In the genomic region with DNA sequence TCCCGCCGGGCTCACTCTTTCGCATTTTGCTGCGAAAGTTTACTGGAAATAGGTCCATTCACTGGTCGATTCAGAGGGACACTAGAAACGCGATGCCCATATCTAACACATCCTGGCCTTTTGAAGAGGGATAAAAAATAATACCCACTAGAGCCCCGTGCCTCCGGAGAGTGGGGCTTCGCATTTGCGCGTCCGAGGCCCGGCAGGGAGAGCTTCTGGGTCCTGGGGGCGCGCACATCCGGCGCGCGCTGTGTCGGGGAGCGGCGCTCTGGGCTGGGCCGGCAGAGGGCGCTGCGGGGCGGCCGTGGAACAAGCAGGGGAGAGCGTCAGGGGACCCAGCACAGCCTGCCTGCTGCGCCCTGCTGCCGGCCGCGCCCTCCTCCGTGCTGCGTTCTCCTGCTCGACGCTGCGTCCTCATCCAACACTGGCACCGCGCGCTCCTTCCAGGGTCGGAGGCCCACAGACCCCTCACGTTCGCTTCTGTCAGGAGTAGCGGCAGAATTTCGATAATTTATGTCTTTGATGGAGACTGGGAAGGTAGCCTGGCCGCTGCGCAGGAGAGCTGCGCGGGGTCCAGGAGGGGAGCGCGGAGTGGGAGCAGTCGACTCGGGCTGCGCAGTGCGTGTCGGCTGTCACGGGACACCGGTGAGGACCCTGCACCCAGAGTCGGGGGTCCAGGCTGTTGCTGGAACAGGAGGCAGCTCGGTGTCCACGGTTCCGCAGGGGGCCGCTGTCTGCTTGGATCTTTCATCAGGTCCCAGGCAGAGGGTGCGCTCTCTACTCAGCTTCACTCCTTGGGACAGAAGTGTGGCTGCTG, we compare ENCODE assay signal across 8 cellular contexts. TPM values are rescaled to one million over a fixed set of nuclear protein-coding genes. Genes with fewer than 3 reads are reported as not detected.
DNase-seq lines count a peak whose midpoint lies in the region; ATAC-seq and TF ChIP-seq lines count a peak whose summit lies in the region.

No MANE protein-coding gene starts in this region.

- no peak for TF ChIP-seq EP300 in transverse colon (IDR thresholded peaks at IDR 0.05; ENCODE audit: low read depth)

- peak overlapping the region; percentile 38 to 77 for H3K27ac Mint-ChIP-seq in T-cell

- DNase-seq in DMS53 treated with DMSO at 0.1 percent for 48 hours (lab: John Stamatoyannopoulos, UW; ENCODE audit: unreplicated experiment) (peak; percentile 59), HuH-7 (ENCODE audit: low spot score) (peak; percentile 60), T-cell (peak; percentile 62 to 87 (median 78)), heart left ventricle (peak; percentile 89 to 95 (median 91)), posterior cingulate gyrus (peak; percentile 70 to 97 (median 82)), transverse colon (peak; percentile 86)

- H3K27me3 ChIP-seq in heart left ventricle (no peaks in the 10 kb centered on the region), transverse colon (no peaks in the 10 kb centered on the region)

- H3K27me3 Mint-ChIP-seq in T-cell: peaks cover 17 to 20% of the 10 kb centered on the region in 2 donors

- in situ Hi-C loops in transverse colon (cut with MboI; ENCODE audit: low pct_ligation_motif_present in 1 of 4, low pct_unique_long_range_greater_than_20kb in 1 of 4, low sequenced_read_pairs in 3 of 4): loop anchor here in 2 of 4 donors (10.0 to 25.0 kb wide), 4 partner anchors 347 to 695 kb away; partner anchors contain the start of gene CXCL12 (in 1 of the 2)

- no peaks in the 10 kb centered on the region for H3K9me3 Mint-ChIP-seq in T-cell

- TF ChIP-seq CTCF in heart left ventricle (IDR thresholded peaks at IDR 0.05): peak; percentile 74 to 94 (median 86)
- peak; percentile 83 to 96 (median 91) for TF ChIP-seq CTCF in transverse colon (IDR thresholded peaks at IDR 0.05)

- H3K9me3 ChIP-seq in heart left ventricle: no peaks in the 10 kb centered on the region
- no peaks in the 10 kb centered on the region for H3K9me3 ChIP-seq in transverse colon

- peaks cover 0 to 56% (median 29%) of the 10 kb centered on the region in 12 donors for H3K4me1 ChIP-seq in heart left ventricle
- peaks cover 0 to 14% (median 10%) of the 10 kb centered on the region in 4 donors for H3K4me1 ChIP-seq in transverse colon

- peak overlapping the region; percentile 73 to 91 (median 87) for H3K4me3 Mint-ChIP-seq in T-cell

- POLR2A ChIA-PET in T-cell (lab: Charles Lee): interaction anchor here in 1 of 2 donors (0.6 kb wide), 1 partner anchor 94 kb away, joined by 3 read pairs; no protein-coding TSS in a partner anchor

- CTCF ChIA-PET in T-cell (lab: Charles Lee): interaction anchor here (0.6 to 1.9 kb wide), 18 partner anchors 9 to 1174 kb away, joined by 3 to 6 read pairs (median 4); partner anchors contain the start of gene ZNF32 (in 1 of the 2)

- TF ChIP-seq POLR2A in heart left ventricle (IDR thresholded peaks at IDR 0.05): peak in 1 of 2 donors; percentile 34
- TF ChIP-seq POLR2A in transverse colon (IDR thresholded peaks at IDR 0.05): peak; percentile 39

- peaks cover 4 to 18% (median 6%) of the 10 kb centered on the region in 3 donors for H3K4me1 Mint-ChIP-seq in T-cell

- H3K36me3 ChIP-seq in heart left ventricle (no peaks in the 10 kb centered on the region), transverse colon (no peaks in the 10 kb centered on the region)

- no peaks in the 10 kb centered on the region for H3K36me3 Mint-ChIP-seq in T-cell

- peak overlapping the region; percentile 67 for H3K27ac ChIP-seq in adipose tissue (ENCODE audit: low read depth, low read length)
- H3K27ac ChIP-seq in heart left ventricle: peak overlapping the region; percentile 85 to 97 (median 90)
- peak overlapping the region; percentile 60 to 75 (median 72) for H3K27ac ChIP-seq in transverse colon

- intact Hi-C loops in heart left ventricle (cut with DNase I): loop anchor here (1.0 to 10.0 kb wide), 25 partner anchors 95 to 1117 kb away; partner anchors contain the start of gene CXCL12 (in 6 of the 10)
- intact Hi-C loops in posterior cingulate gyrus (cut with DNase I): loop anchor here (1.0 to 2.0 kb wide), 2 partner anchors 696 to 1175 kb away; no protein-coding TSS in a partner anchor
- intact Hi-C loops in transverse colon (cut with DNase I; ENCODE audit: low total_unique reads): loop anchor here (1.0 kb wide), 1 partner anchor 696 kb away; no protein-coding TSS in a partner anchor

- 1% methylated on average over 65 of the region's 65 CpGs for WGBS in adipose tissue, 3 donors
- 1 to 3% (median 2%) methylated on average over 33 to 65 of the region's 65 CpGs for WGBS in heart left ventricle, 4 donors
- WGBS in transverse colon (ENCODE audit: low coverage in 1 of 2), 2 donors: 3% methylated on average over 64 of the region's 65 CpGs; no CpG with 5 or more reads in 1 of the 2 donors

- peak; percentile 96 for ATAC-seq in GM21528 (IDR thresholded peaks at IDR 0.05; ENCODE audit: low FRiP score, unreplicated experiment)
- ATAC-seq in T-cell (replicated peaks in 1 of 4): peak; percentile 98 to 99 (median 98)
- ATAC-seq in heart left ventricle: peak; percentile 94 to 98 (median 97)

- H3K4me3 ChIP-seq in heart left ventricle: peak overlapping the region; percentile 41 to 68 (median 65)
- peak overlapping the region; percentile 35 to 57 (median 42) for H3K4me3 ChIP-seq in transverse colon

RNA-seq across cellular contexts. Expression of gene ZNF32, which starts 41.5 kb away (rescaled TPM):
- total RNA-seq in T-cell (10 to 100 TPM; 25.3 to 38.2 (median 34.8) TPM), heart left ventricle (10 to 100 TPM; 32.8 to 61.7 (median 42.4) TPM), transverse colon (10 to 100 TPM in 3 of 4 donors, 1 to 10 TPM in 1; 9.7 to 38.6 (median 22.1) TPM)
- polyA plus RNA-seq in adipose tissue (10 to 100 TPM; 28.8 to 50.0 (median 30.0) TPM), heart left ventricle (10 to 100 TPM; 39.4 to 78.2 TPM)

Comparison
In these comparisons a context has a peak if more than half of its experiments do, and no peak if none do; other contexts are left out.
1. Peak in every context shown above with its lines: DNase-seq, ATAC-seq, H3K4me3 ChIP-seq and H3K27ac ChIP-seq.